Comparison of ENCODE assay signal across 8 cellular contexts in genomic region chr14:69260246-69260978, GRCh38. TPM values are rescaled to one million over a fixed set of nuclear protein-coding genes. Genes with fewer than 3 reads are reported as not detected.
DNase-seq lines count a peak whose midpoint lies in the region; ATAC-seq and TF ChIP-seq lines count a peak whose summit lies in the region.

No MANE protein-coding gene starts in this region.

- no peak overlapping the region for H3K9ac ChIP-seq in Karpas-422 (ENCODE audit: low read length)

- H3K4me3 ChIP-seq in right cardiac atrium (ENCODE audit: low read length) (peak overlapping the region; percentile 51), gastrocnemius medialis (peak overlapping the region; percentile 57 to 89 (median 60)), Karpas-422 (ENCODE audit: low read length) (no peak overlapping the region)

- H3K4me2 ChIP-seq in Karpas-422 (ENCODE audit: low read depth, low read length, poor library complexity, severe bottlenecking) = no peak overlapping the region

- H3K27me3 ChIP-seq in right cardiac atrium (ENCODE audit: control insufficient read depth, insufficient read depth) = no peaks in the 10 kb centered on the region
- H3K27me3 ChIP-seq in gastrocnemius medialis = peaks cover 31 to 46% (median 41%) of the 10 kb centered on the region in 3 donors
- H3K27me3 ChIP-seq in Karpas-422 (ENCODE audit: low read length) = no peaks in the 10 kb centered on the region

- H3K9me3 ChIP-seq in right cardiac atrium (ENCODE audit: control insufficient read depth, low read length) (no peaks in the 10 kb centered on the region), gastrocnemius medialis (no peaks in the 10 kb centered on the region), Karpas-422 (ENCODE audit: low read length) (no peaks in the 10 kb centered on the region)

- CTCF ChIA-PET in activated naive CD4-positive, alpha-beta T cell treated with anti-CD3 and anti-CD28 coated beads, Interleukin-2, amount 10 ng/mL, durations not matched to agents 7 days and 5 days (lab: Charles Lee) = interaction anchor here (0.8 to 1.5 kb wide), 6 partner anchors 16 to 215 kb away, joined by 3 to 5 read pairs (median 4); no protein-coding TSS in a partner anchor
- CTCF ChIA-PET in activated CD8-positive, alpha-beta T cell treated with anti-CD3 and anti-CD28 coated beads, Interleukin-2, amount 10 ng/mL, durations not matched to agents 7 days and 5 days (lab: Charles Lee) = interaction anchor here (0.9 to 1.3 kb wide), 4 partner anchors 54 to 200 kb away, joined by 3 to 8 read pairs (median 4); no protein-coding TSS in a partner anchor

- H3K27me3 Mint-ChIP-seq in activated naive CD4-positive, alpha-beta T cell treated with anti-CD3 and anti-CD28 coated beads, Interleukin-2, amount 50 U/mL, for 24 hours = peaks cover 33% of the 10 kb centered on the region
- peaks cover 96% of the 10 kb centered on the region for H3K27me3 Mint-ChIP-seq in activated naive CD4-positive, alpha-beta T cell treated with anti-CD3 and anti-CD28 coated beads, Interleukin-2, amount 10 ng/mL, durations not matched to agents 7 days and 5 days
- H3K27me3 Mint-ChIP-seq in activated CD8-positive, alpha-beta T cell treated with anti-CD3 and anti-CD28 coated beads, Interleukin-2, amount 10 ng/mL, durations not matched to agents 7 days and 5 days (ENCODE audit: low read depth) = peaks cover 70% of the 10 kb centered on the region

- no peaks in the 10 kb centered on the region for H3K9me2 ChIP-seq in Karpas-422 (replicated peaks; ENCODE audit: insufficient read depth, low read length)

- no peak for DNase-seq in activated naive CD4-positive, alpha-beta T cell treated with anti-CD3 and anti-CD28 coated beads, Interleukin-2, amount 10 ng/mL, durations not matched to agents 7 days and 5 days
- peak; percentile 25 for DNase-seq in activated CD8-positive, alpha-beta T cell treated with anti-CD3 and anti-CD28 coated beads, Interleukin-2, amount 10 ng/mL, durations not matched to agents 7 days and 5 days
- peak; percentile 36 to 77 (median 70) for DNase-seq in right cardiac atrium
- no peak for DNase-seq in gastrocnemius medialis
- no peak for DNase-seq in Karpas-422

- intact Hi-C loops in right cardiac atrium (cut with DNase I) = no loop called here
- intact Hi-C loops in gastrocnemius medialis (cut with DNase I; ENCODE audit: low total_unique reads) = loop anchor here (5.0 kb wide), 1 partner anchor 57 kb away; no protein-coding TSS in a partner anchor

- in situ Hi-C loops in gastrocnemius medialis (cut with MboI; ENCODE audit: low sequenced_read_pairs in 4 of 4) = no loop called here

- no peaks in the 10 kb centered on the region for H3K79me2 ChIP-seq in Karpas-422 (ENCODE audit: low read length)

- peaks cover 3% of the 10 kb centered on the region for H3K36me3 Mint-ChIP-seq in activated naive CD4-positive, alpha-beta T cell treated with anti-CD3 and anti-CD28 coated beads, Interleukin-2, amount 50 U/mL, for 24 hours
- no peaks in the 10 kb centered on the region for H3K36me3 Mint-ChIP-seq in activated naive CD4-positive, alpha-beta T cell treated with anti-CD3 and anti-CD28 coated beads, Interleukin-2, amount 10 ng/mL, durations not matched to agents 7 days and 5 days
- no peaks in the 10 kb centered on the region for H3K36me3 Mint-ChIP-seq in activated CD8-positive, alpha-beta T cell treated with anti-CD3 and anti-CD28 coated beads, Interleukin-2, amount 10 ng/mL, durations not matched to agents 7 days and 5 days (ENCODE audit: low read depth)

- peaks cover 9% of the 10 kb centered on the region for H3K4me1 Mint-ChIP-seq in activated naive CD4-positive, alpha-beta T cell treated with anti-CD3 and anti-CD28 coated beads, Interleukin-2, amount 50 U/mL, for 24 hours
- peaks cover 6% of the 10 kb centered on the region for H3K4me1 Mint-ChIP-seq in activated naive CD4-positive, alpha-beta T cell treated with anti-CD3 and anti-CD28 coated beads, Interleukin-2, amount 10 ng/mL, durations not matched to agents 7 days and 5 days
- peaks cover 5% of the 10 kb centered on the region for H3K4me1 Mint-ChIP-seq in activated CD8-positive, alpha-beta T cell treated with anti-CD3 and anti-CD28 coated beads, Interleukin-2, amount 10 ng/mL, durations not matched to agents 7 days and 5 days (ENCODE audit: low read depth)

- H3K9me3 Mint-ChIP-seq in activated naive CD4-positive, alpha-beta T cell treated with anti-CD3 and anti-CD28 coated beads, Interleukin-2, amount 50 U/mL, for 24 hours = no peaks in the 10 kb centered on the region
- no peaks in the 10 kb centered on the region for H3K9me3 Mint-ChIP-seq in activated naive CD4-positive, alpha-beta T cell treated with anti-CD3 and anti-CD28 coated beads, Interleukin-2, amount 10 ng/mL, durations not matched to agents 7 days and 5 days
- no peaks in the 10 kb centered on the region for H3K9me3 Mint-ChIP-seq in activated CD8-positive, alpha-beta T cell treated with anti-CD3 and anti-CD28 coated beads, Interleukin-2, amount 10 ng/mL, durations not matched to agents 7 days and 5 days (ENCODE audit: insufficient read depth)

- WGBS in right cardiac atrium = 1% methylated on average over 80 of the region's 80 CpGs

- POLR2A ChIA-PET in activated CD8-positive, alpha-beta T cell treated with anti-CD3 and anti-CD28 coated beads, Interleukin-2, amount 10 ng/mL, durations not matched to agents 7 days and 5 days (lab: Charles Lee) = no interaction called here

- no peak overlapping the region for H3K27ac Mint-ChIP-seq in activated naive CD4-positive, alpha-beta T cell treated with anti-CD3 and anti-CD28 coated beads, Interleukin-2, amount 50 U/mL, for 24 hours
- H3K27ac Mint-ChIP-seq in activated naive CD4-positive, alpha-beta T cell treated with anti-CD3 and anti-CD28 coated beads, Interleukin-2, amount 10 ng/mL, durations not matched to agents 7 days and 5 days = no peak overlapping the region
- H3K27ac Mint-ChIP-seq in activated CD8-positive, alpha-beta T cell treated with anti-CD3 and anti-CD28 coated beads, Interleukin-2, amount 10 ng/mL, durations not matched to agents 7 days and 5 days = no peak overlapping the region

- H3K4me1 ChIP-seq in right cardiac atrium (ENCODE audit: control insufficient read depth, insufficient read depth, low read length) = peaks cover 7% of the 10 kb centered on the region
- H3K4me1 ChIP-seq in gastrocnemius medialis = peaks cover 5 to 7% of the 10 kb centered on the region in 2 donors
- peaks cover 21% of the 10 kb centered on the region for H3K4me1 ChIP-seq in Karpas-422 (ENCODE audit: low read length)

- no peak overlapping the region for H2AFZ ChIP-seq in Karpas-422 (ENCODE audit: low read length)

- no peak overlapping the region for H3K27ac ChIP-seq in right cardiac atrium (ENCODE audit: low read length)
- peak overlapping the region in 3 of 4 donors; percentile 37 to 56 (median 55) for H3K27ac ChIP-seq in gastrocnemius medialis
- H3K27ac ChIP-seq in Karpas-422 (ENCODE audit: low read length) = no peak overlapping the region

- TF ChIP-seq POLR2A in gastrocnemius medialis (IDR thresholded peaks at IDR 0.05) = no peak

- no peak for TF ChIP-seq CTCF in gastrocnemius medialis (IDR thresholded peaks at IDR 0.05 in 4 of 5, conservative IDR thresholded peaks at IDR 0.05 in 1 of 5)

- peak; percentile 27 for ATAC-seq in activated CD8-positive, alpha-beta T cell treated with anti-CD3 and anti-CD28 coated beads, Interleukin-2, amount 10 ng/mL, durations not matched to agents 7 days and 5 days
- ATAC-seq in right cardiac atrium = peak in 1 of 2 donors; percentile 5
- peak in 1 of 2 donors; percentile 11 for ATAC-seq in gastrocnemius medialis
- no peak for ATAC-seq in HG02798 (IDR thresholded peaks at IDR 0.05; ENCODE audit: poor library complexity, unreplicated experiment)
- ATAC-seq in HG03095 (IDR thresholded peaks at IDR 0.05; ENCODE audit: unreplicated experiment) = no peak

- H3K36me3 ChIP-seq in gastrocnemius medialis (no peaks in the 10 kb centered on the region), Karpas-422 (ENCODE audit: insufficient read depth, low read length) (no peaks in the 10 kb centered on the region)

- H3K4me3 Mint-ChIP-seq in activated naive CD4-positive, alpha-beta T cell treated with anti-CD3 and anti-CD28 coated beads, Interleukin-2, amount 50 U/mL, for 24 hours = peak overlapping the region; percentile 26
- H3K4me3 Mint-ChIP-seq in activated naive CD4-positive, alpha-beta T cell treated with anti-CD3 and anti-CD28 coated beads, Interleukin-2, amount 10 ng/mL, durations not matched to agents 7 days and 5 days = no peak overlapping the region
- peak overlapping the region; percentile 43 for H3K4me3 Mint-ChIP-seq in activated CD8-positive, alpha-beta T cell treated with anti-CD3 and anti-CD28 coated beads, Interleukin-2, amount 10 ng/mL, durations not matched to agents 7 days and 5 days

- no peaks in the 10 kb centered on the region for H4K20me1 ChIP-seq in Karpas-422 (ENCODE audit: insufficient read depth, low read depth, low read length)

RNA-seq across cellular contexts. Expression of gene GALNT16, which starts 0.5 kb away (rescaled TPM):
- not detected for total RNA-seq in activated CD8-positive, alpha-beta T cell treated with anti-CD3 and anti-CD28 coated beads, Interleukin-2, amount 10 ng/mL, durations not matched to agents 7 days and 5 days
- total RNA-seq in right cardiac atrium = 10 to 100 TPM; 24.3 to 50.9 (median 34.0) TPM
- 33.2 TPM for polyA plus RNA-seq in right cardiac atrium
- 1 to 10 TPM in 2 of 4 donors, under 1 TPM in 2; 0.15 to 2.7 (median 1.7) TPM for total RNA-seq in gastrocnemius medialis
- total RNA-seq in Karpas-422 (2014; rRNA removed; shearing (Covaris generic); ENCODE audit: low replicate concordance) = 0.15 TPM in 1 of 2 replicates, not detected in the other

Comparison
In these comparisons a context has a peak if more than half of its experiments do, and no peak if none do; other contexts are left out.
1. DNase-seq: peak in activated CD8-positive, alpha-beta T cell treated with anti-CD3 and anti-CD28 coated beads, Interleukin-2, amount 10 ng/mL, durations not matched to agents 7 days and 5 days (single experiment) and right cardiac atrium (3 of 3); none in activated naive CD4-positive, alpha-beta T cell treated with anti-CD3 and anti-CD28 coated beads, Interleukin-2, amount 10 ng/mL, durations not matched to agents 7 days and 5 days (single experiment), gastrocnemius medialis (0 of 2) and Karpas-422 (single experiment).
2. H3K27ac ChIP-seq: peak in gastrocnemius medialis (3 of 4); none in right cardiac atrium (single experiment) and Karpas-422 (single experiment).
3. RNA of gene GALNT16, which starts 0.5 kb away (total RNA-seq): 24.3 to 50.9 TPM in right cardiac atrium; 0.15 to 2.7 TPM in gastrocnemius medialis, 0.15 TPM in Karpas-422 and not detected in activated CD8-positive, alpha-beta T cell treated with anti-CD3 and anti-CD28 coated beads, Interleukin-2, amount 10 ng/mL, durations not matched to agents 7 days and 5 days; every median in the first group is over 4 times any median in the second.